ENCODE assay signal across 36 cellular contexts in genomic region chr1:67140460-67140859, GRCh38. TPM values are rescaled to one million over a fixed set of nuclear protein-coding genes. Genes with fewer than 3 reads are reported as not detected.
"Had no signal": no experiment of that assay in that cellular context is flagged by ENCODE, and none has a peak within 500 bp of the region (broad histone marks: within the 10 kb centered on the region; RNA-seq: fewer than 3 reads in every experiment).

No MANE protein-coding gene starts in this region.

- H3K27me3 Mint-ChIP-seq: activated CD8-positive, alpha-beta T cell treated with anti-CD3 and anti-CD28 coated beads for 36 hours; activated naive CD8-positive, alpha-beta T cell treated with anti-CD3 and anti-CD28 coated beads for 36 hours had no signal

- H3K4me3 ChIP-seq: MG63, Peyer's patch had no signal

- ATAC-seq: activated CD8-positive, alpha-beta T cell treated with anti-CD3 and anti-CD28 coated beads for 36 hours; activated T-cell treated with anti-CD3 and anti-CD28 coated beads, Interleukin-2, amount 50 U/mL, for 72 hours; activated T-helper 17 cell treated with anti-CD3 and anti-CD28 coated beads, Interleukin-2, amount 50 U/mL, for 72 hours; PC-3; Right ventricle myocardium inferior; SK-N-SH treated with all-trans-retinoic acid at 6 μM for 48 hours had no signal

- H3K9me3 Mint-ChIP-seq: activated CD4-positive, alpha-beta T cell treated with anti-CD3 and anti-CD28 coated beads, Interleukin-2, amount 10 ng/mL, durations not matched to agents 24 days and 14 days; activated CD8-positive, alpha-beta T cell treated with anti-CD3 and anti-CD28 coated beads for 36 hours; activated naive CD8-positive, alpha-beta T cell treated with anti-CD3 and anti-CD28 coated beads for 36 hours; activated T-cell treated with anti-CD3 and anti-CD28 coated beads, Interleukin-2, amount 50 U/mL, for 72 hours; activated T-helper 17 cell treated with anti-CD3 and anti-CD28 coated beads, Interleukin-2, amount 50 U/mL, for 72 hours had no signal

- H3K9me3 ChIP-seq: MG63, Peyer's patch had no signal

- H3K36me3 ChIP-seq: brain microvascular endothelial cell, MG63, Peyer's patch had no signal

- H3K27ac ChIP-seq: brain microvascular endothelial cell, Peyer's patch, RWPE1 had no signal

- H3K27me3 ChIP-seq: brain microvascular endothelial cell, MG63, Peyer's patch had no signal

- H3K4me3 Mint-ChIP-seq: activated CD4-positive, alpha-beta T cell treated with anti-CD3 and anti-CD28 coated beads, Interleukin-2, amount 10 ng/mL, durations not matched to agents 24 days and 14 days; activated CD8-positive, alpha-beta T cell treated with anti-CD3 and anti-CD28 coated beads for 36 hours; activated naive CD8-positive, alpha-beta T cell treated with anti-CD3 and anti-CD28 coated beads for 36 hours; activated T-cell treated with anti-CD3 and anti-CD28 coated beads, Interleukin-2, amount 50 U/mL, for 72 hours; activated T-helper 17 cell treated with anti-CD3 and anti-CD28 coated beads, Interleukin-2, amount 50 U/mL, for 72 hours had no signal

- H3K27ac Mint-ChIP-seq: activated CD4-positive, alpha-beta T cell treated with anti-CD3 and anti-CD28 coated beads, Interleukin-2, amount 10 ng/mL, durations not matched to agents 24 days and 14 days; activated CD8-positive, alpha-beta T cell treated with anti-CD3 and anti-CD28 coated beads for 36 hours; activated naive CD8-positive, alpha-beta T cell treated with anti-CD3 and anti-CD28 coated beads for 36 hours; activated T-cell treated with anti-CD3 and anti-CD28 coated beads, Interleukin-2, amount 50 U/mL, for 72 hours; activated T-helper 17 cell treated with anti-CD3 and anti-CD28 coated beads, Interleukin-2, amount 50 U/mL, for 72 hours had no signal

- DNase-seq: activated CD4-positive, alpha-beta T cell treated with anti-CD3 and anti-CD28 coated beads, Interleukin-2, amount 10 ng/mL, durations not matched to agents 24 days and 14 days; activated CD4-positive, alpha-beta T cell treated with anti-CD3 and anti-CD28 coated beads, Interleukin-2, amount 50 U/mL, for 4 hours; activated CD8-positive, alpha-beta T cell treated with anti-CD3 and anti-CD28 coated beads for 36 hours; activated effector memory CD4-positive, alpha-beta T cell treated with anti-CD3 and anti-CD28 coated beads, Interleukin-2, amount 50 U/mL, for 16 hours; activated naive CD4-positive, alpha-beta T cell; activated naive CD4-positive, alpha-beta T cell treated with anti-CD3 and anti-CD28 coated beads, Interleukin-2, amount 50 U/mL, for 16 hours; activated naive CD8-positive, alpha-beta T cell treated with anti-CD3 and anti-CD28 coated beads for 36 hours; activated T-cell treated with anti-CD3 and anti-CD28 coated beads, Interleukin-2, amount 50 U/mL, for 1 hour; activated T-cell treated with anti-CD3 and anti-CD28 coated beads, Interleukin-2, amount 50 U/mL, for 72 hours; amniotic stem cell; aorta; brain microvascular endothelial cell; central memory CD4-positive, alpha-beta T cell; Kasumi-1; MG63; NCI-H1048; NCI-H1105 treated with DMSO at 0.1 percent for 48 hours; NCI-H1436; NCI-H1694; NCI-H1930; NCI-H345; NCI-H524 treated with DMSO at 0.1 percent for 48 hours; PC-3; Peyer's patch; SIG-M5; SW 1271; T-helper 1 cell; T-helper 2 cell; T-helper 9 cell had no signal

RNA-seq across cellular contexts. Expression of gene C1orf141, which starts 5.7 kb away (rescaled TPM):
- total RNA-seq: activated CD4-positive, alpha-beta T cell treated with anti-CD3 and anti-CD28 coated beads, Interleukin-2, amount 10 ng/mL, durations not matched to agents 24 days and 14 days; activated CD8-positive, alpha-beta memory T cell treated with anti-CD3 and anti-CD28 coated beads for 36 hours; activated CD8-positive, alpha-beta T cell treated with anti-CD3 and anti-CD28 coated beads for 36 hours; activated naive CD8-positive, alpha-beta T cell treated with anti-CD3 and anti-CD28 coated beads for 36 hours; aorta; NCI-H460; PC-3; Peyer's patch; Right ventricle myocardium inferior; SK-MEL-5 had no signal

RNA-seq across cellular contexts. Expression of gene IL23R, which starts 25.8 kb away (rescaled TPM):
- total RNA-seq: NCI-H460, PC-3, Right ventricle myocardium inferior had no signal
- polyA plus RNA-seq: aorta had no signal
